Comparison of ENCODE assay signal across 16 cellular contexts in the genomic region with DNA sequence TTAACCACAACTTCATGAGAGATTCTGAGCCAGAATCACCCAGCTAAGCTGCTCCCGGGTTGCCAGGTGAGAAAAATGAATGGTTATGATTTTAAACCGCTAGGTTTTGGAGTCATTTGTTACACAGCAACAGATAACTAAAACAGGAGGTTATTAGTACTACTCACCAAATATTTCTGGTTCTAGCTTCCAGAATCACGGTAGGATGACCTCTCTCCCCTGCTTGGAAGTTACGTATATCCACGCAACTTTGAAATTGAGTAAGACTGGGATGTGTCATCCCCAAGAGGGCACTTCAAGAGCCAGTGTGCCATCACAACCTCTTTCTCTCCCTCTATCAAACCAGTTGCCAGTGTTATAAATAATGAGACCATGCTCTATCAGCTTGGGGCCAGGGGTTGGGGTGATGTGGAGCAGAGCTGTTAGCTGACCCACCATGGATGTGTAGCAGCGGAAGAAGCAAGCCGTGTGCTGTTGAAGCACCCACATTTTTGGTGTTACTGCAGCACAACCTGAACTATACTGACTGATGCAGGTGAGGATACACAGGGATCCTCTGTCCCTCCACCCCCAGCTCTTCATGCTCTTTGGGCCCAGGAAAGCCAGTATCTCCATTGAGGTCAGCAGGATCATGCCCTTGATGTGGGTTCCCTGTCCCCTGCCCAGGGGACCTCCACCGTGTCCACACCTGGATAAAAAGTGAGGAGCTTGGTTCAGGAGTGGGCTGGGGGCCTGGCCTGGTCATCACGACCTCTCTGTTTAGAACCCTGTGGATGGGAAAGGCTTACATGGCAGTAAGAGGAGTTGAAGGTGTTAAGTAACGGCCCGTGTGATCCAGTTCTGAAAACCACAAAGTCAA. TPM values are rescaled to one million over a fixed set of nuclear protein-coding genes. Genes with fewer than 3 reads are reported as not detected.
"Had no signal": no experiment of that assay in that cellular context is flagged by ENCODE, and none has a peak within 500 bp of the region (broad histone marks: within the 10 kb centered on the region; RNA-seq: fewer than 3 reads in every experiment).

No MANE protein-coding gene starts in this region.

- H3K4me3 Mint-ChIP-seq: activated naive CD8-positive, alpha-beta T cell; activated T-helper 1 cell treated with anti-CD3 and anti-CD28 coated beads, Interleukin-12 subunit alpha, Interleukin-12 subunit beta, Interleukin-2, Interleukin-4 antibody, amounts not matched to agents 30 ng/mL and 10 ng/mL and 1 ng/mL, durations not matched to agents 14 hours and 24 hours and 36 hours; immature natural killer cell; memory B cell; nephron had no signal

- H3K4me1 Mint-ChIP-seq: immature natural killer cell, memory B cell had no signal

- H3K27ac ChIP-seq: cardiac muscle cell, SK-N-MC, upper lobe of left lung had no signal

- H3K4me1 ChIP-seq: upper lobe of left lung had no signal

- H3K27me3 ChIP-seq: cardiac muscle cell, upper lobe of left lung had no signal

- ATAC-seq: gastroesophageal sphincter; heart right ventricle; stimulated activated naive CD8-positive, alpha-beta T cell treated with anti-CD3 and anti-CD28 coated beads, Interleukin-15, Interleukin-2, amounts not matched to agents 100 U/mL and 50 U/mL, for 24 hours had no signal

- H3K27ac Mint-ChIP-seq: activated naive CD8-positive, alpha-beta T cell; activated T-helper 1 cell treated with anti-CD3 and anti-CD28 coated beads, Interleukin-12 subunit alpha, Interleukin-12 subunit beta, Interleukin-2, Interleukin-4 antibody, amounts not matched to agents 30 ng/mL and 10 ng/mL and 1 ng/mL, durations not matched to agents 14 hours and 24 hours and 36 hours; immature natural killer cell; memory B cell; nephron; progenitor cell of endocrine pancreas had no signal

- H3K36me3 ChIP-seq: cardiac muscle cell, gastroesophageal sphincter, heart right ventricle, upper lobe of left lung had no signal

- H3K36me3 Mint-ChIP-seq: immature natural killer cell, memory B cell had no signal

- H3K4me3 ChIP-seq: cardiac muscle cell, gastroesophageal sphincter, heart right ventricle, SK-N-MC, skin epidermis, upper lobe of left lung had no signal

- DNase-seq: activated CD4-positive, alpha-beta T cell treated with anti-CD3 and anti-CD28 coated beads, Interleukin-2, amount 50 U/mL, for 48 hours; effector CD4-positive, alpha-beta T cell; heart right ventricle; immature natural killer cell; stimulated activated naive CD8-positive, alpha-beta T cell treated with anti-CD3 and anti-CD28 coated beads, Interleukin-15, Interleukin-2, amounts not matched to agents 100 U/mL and 50 U/mL, for 24 hours; upper lobe of left lung had no signal

- H3K9me3 Mint-ChIP-seq: activated T-helper 1 cell treated with anti-CD3 and anti-CD28 coated beads, Interleukin-12 subunit alpha, Interleukin-12 subunit beta, Interleukin-2, Interleukin-4 antibody, amounts not matched to agents 30 ng/mL and 10 ng/mL and 1 ng/mL, durations not matched to agents 14 hours and 24 hours and 36 hours; immature natural killer cell; memory B cell had no signal

RNA-seq across cellular contexts. Expression of gene ALDH1A3, which starts 19.4 kb away (rescaled TPM):
- total RNA-seq: activated T-helper 1 cell treated with anti-CD3 and anti-CD28 coated beads, Interleukin-12 subunit alpha, Interleukin-12 subunit beta, Interleukin-2, Interleukin-4 antibody, amounts not matched to agents 30 ng/mL and 10 ng/mL and 1 ng/mL, durations not matched to agents 14 hours and 24 hours and 36 hours; cardiac muscle cell; T-helper 2 cell treated with Interferon-gamma antibody and Interleukin-4, amounts not matched to agents 100 ng/mL and 5 ng/mL, for 36 hours had no signal
